In genomic region chr6:68636710-68637470, GRCh38 we compare ENCODE assay signal across 12 cellular contexts. TPM values are rescaled to one million over a fixed set of nuclear protein-coding genes. Genes with fewer than 3 reads are reported as not detected.
DNase-seq lines count a peak whose midpoint lies in the region; ATAC-seq and TF ChIP-seq lines count a peak whose summit lies in the region.
"Had no signal": no experiment of that assay in that cellular context is flagged by ENCODE, and none has a peak within 500 bp of the region (broad histone marks: within the 10 kb centered on the region; RNA-seq: fewer than 3 reads in every experiment).

No MANE protein-coding gene starts in this region.

- H3K4me3 Mint-ChIP-seq in activated CD8-positive, alpha-beta T cell treated with anti-CD3 and anti-CD28 coated beads, Interleukin-2, amount 10 ng/mL, durations not matched to agents 7 days and 5 days, result no peak overlapping the region

- no peaks in the 10 kb centered on the region for H3F3A ChIP-seq in PC-3 (ENCODE audit: low read length, unreplicated experiment)

- no peaks in the 10 kb centered on the region for H3K9me3 Mint-ChIP-seq in activated CD8-positive, alpha-beta T cell treated with anti-CD3 and anti-CD28 coated beads, Interleukin-2, amount 10 ng/mL, durations not matched to agents 7 days and 5 days (ENCODE audit: insufficient read depth)

- H3K27me3 Mint-ChIP-seq in activated CD8-positive, alpha-beta T cell treated with anti-CD3 and anti-CD28 coated beads, Interleukin-2, amount 10 ng/mL, durations not matched to agents 7 days and 5 days (ENCODE audit: low read depth), result peaks cover 44% of the 10 kb centered on the region

- no peaks in the 10 kb centered on the region for H3K36me3 Mint-ChIP-seq in activated CD8-positive, alpha-beta T cell treated with anti-CD3 and anti-CD28 coated beads, Interleukin-2, amount 10 ng/mL, durations not matched to agents 7 days and 5 days (ENCODE audit: low read depth)

- no peaks in the 10 kb centered on the region for H3K79me2 ChIP-seq in PC-3 (ENCODE audit: low read length)

- no peak overlapping the region for H3K27ac ChIP-seq in PC-3 (ENCODE audit: low read length)
- H3K27ac ChIP-seq in effector memory CD4-positive, alpha-beta T cell (ENCODE audit: insufficient read depth, low read length, poor library complexity, severe bottlenecking), result no peak overlapping the region

- H3K27me3 ChIP-seq in BE2C (no peaks in the 10 kb centered on the region), PC-3 (ENCODE audit: low read length) (peaks cover 77% of the 10 kb centered on the region)
- H3K27me3 ChIP-seq in effector memory CD4-positive, alpha-beta T cell (replicated peaks; ENCODE audit: control insufficient read depth, insufficient read depth, low read length, poor library complexity, severe bottlenecking), result no peaks in the 10 kb centered on the region

- no peak overlapping the region for H3K27ac Mint-ChIP-seq in activated CD8-positive, alpha-beta T cell treated with anti-CD3 and anti-CD28 coated beads, Interleukin-2, amount 10 ng/mL, durations not matched to agents 7 days and 5 days

- DNase-seq in BE2C, result no peak
- DNase-seq in PC-3, result no peak
- DNase-seq in fibroblast of pulmonary artery (ENCODE audit: low read depth), result no peak
- peak; percentile 66 for DNase-seq in pons (ENCODE audit: low spot score)
- DNase-seq in effector memory CD4-positive, alpha-beta T cell, result no peak
- DNase-seq in stimulated activated CD4-positive, alpha-beta T cell treated with anti-CD3 and anti-CD28 coated beads, Interleukin-4, amount 100 ng/mL, for 4 hours, result no peak
- DNase-seq in activated CD8-positive, alpha-beta T cell treated with anti-CD3 and anti-CD28 coated beads, Interleukin-2, amount 10 ng/mL, durations not matched to agents 7 days and 5 days, result no peak
- DNase-seq: activated T-cell treated with anti-CD3 and anti-CD28 coated beads for 4 hours; amniotic stem cell; SHP77; stimulated activated CD4-positive, alpha-beta T cell treated with anti-CD3 and anti-CD28 coated beads, Interleukin-12 subunit alpha, Interleukin-12 subunit beta, amount 100 ng/mL, for 4 hours had no signal

- peaks cover 19% of the 10 kb centered on the region for H3K4me1 ChIP-seq in BE2C
- H3K4me1 ChIP-seq in PC-3 (ENCODE audit: insufficient read depth, low read length), result no peaks in the 10 kb centered on the region
- no peaks in the 10 kb centered on the region for H3K4me1 ChIP-seq in effector memory CD4-positive, alpha-beta T cell (ENCODE audit: control insufficient read depth, insufficient read depth, low read length, poor library complexity, severe bottlenecking)

- no TSS peak for BruUV-seq in PC-3 (replicated peaks; lab: Mats Ljungman, UMichigan)

- peak overlapping the region; percentile 89 for H3K4me3 ChIP-seq in BE2C (ENCODE audit: low read depth, low read length)
- no peak overlapping the region; the same call in 1 of the 2 replicates for H3K4me3 ChIP-seq in PC-3 (ENCODE audit: low read length)
- H3K4me3 ChIP-seq in fibroblast of pulmonary artery (replicated peaks; ENCODE audit: low read depth, low read length), result peak overlapping the region; percentile 69
- no peak overlapping the region for H3K4me3 ChIP-seq in effector memory CD4-positive, alpha-beta T cell (ENCODE audit: insufficient read depth, low read depth, low read length, poor library complexity, severe bottlenecking)

- H3K9me3 ChIP-seq in BE2C, result no peaks in the 10 kb centered on the region
- H3K9me3 ChIP-seq in PC-3 (ENCODE audit: low read length), result no peaks in the 10 kb centered on the region
- H3K9me3 ChIP-seq in effector memory CD4-positive, alpha-beta T cell (ENCODE audit: control insufficient read depth, low read length), result no peaks in the 10 kb centered on the region

- TF ChIP-seq CTCF in BE2C (IDR thresholded peaks at IDR 0.05; ENCODE audit: low read depth, low read length), result no peak
- TF ChIP-seq CTCF in PC-3 (conservative IDR thresholded peaks at IDR 0.05; ENCODE audit: low read depth, low read length), result no peak
- TF ChIP-seq CTCF in fibroblast of pulmonary artery (IDR thresholded peaks at IDR 0.05; ENCODE audit: low read length, missing control alignments), result no peak

- peaks cover 19% of the 10 kb centered on the region for H3K4me1 Mint-ChIP-seq in activated CD8-positive, alpha-beta T cell treated with anti-CD3 and anti-CD28 coated beads, Interleukin-2, amount 10 ng/mL, durations not matched to agents 7 days and 5 days (ENCODE audit: low read depth)

- H3K9ac ChIP-seq in PC-3 (ENCODE audit: low read length), result no peak overlapping the region

- ATAC-seq in PC-3 (no peak), HG03460 (IDR thresholded peaks at IDR 0.05; ENCODE audit: unreplicated experiment) (no peak)
- ATAC-seq in activated CD8-positive, alpha-beta T cell treated with anti-CD3 and anti-CD28 coated beads, Interleukin-2, amount 10 ng/mL, durations not matched to agents 7 days and 5 days, result no peak

- H3K9me2 ChIP-seq in PC-3 (replicated peaks; ENCODE audit: low read length), result no peaks in the 10 kb centered on the region

- CTCF ChIA-PET in PC-3 (lab: Charles Lee), result interaction anchor here (0.6 kb wide), 2 partner anchors 59 to 293 kb away, joined by 3 read pairs; no protein-coding TSS in a partner anchor
- CTCF ChIA-PET in activated CD8-positive, alpha-beta T cell treated with anti-CD3 and anti-CD28 coated beads, Interleukin-2, amount 10 ng/mL, durations not matched to agents 7 days and 5 days (lab: Charles Lee), result interaction anchor here (0.6 to 1.1 kb wide), 3 partner anchors 136 to 1472 kb away, joined by 3 read pairs; no protein-coding TSS in a partner anchor

- H3K4me2 ChIP-seq in PC-3 (ENCODE audit: low read length), result peak overlapping the region; percentile 28; the same call in 1 of the 2 replicates

- H4K20me1 ChIP-seq in PC-3 (ENCODE audit: low read length), result no peaks in the 10 kb centered on the region

- POLR2A ChIA-PET in PC-3 (lab: Charles Lee; ENCODE audit: unreplicated experiment), result no interaction called here
- POLR2A ChIA-PET in activated CD8-positive, alpha-beta T cell treated with anti-CD3 and anti-CD28 coated beads, Interleukin-2, amount 10 ng/mL, durations not matched to agents 7 days and 5 days (lab: Charles Lee), result no interaction called here

- no peak overlapping the region for H2AFZ ChIP-seq in PC-3 (ENCODE audit: low read length)

- H3K36me3 ChIP-seq in BE2C, result peaks cover 15% of the 10 kb centered on the region
- H3K36me3 ChIP-seq in PC-3 (ENCODE audit: low read depth, low read length), result no peaks in the 10 kb centered on the region
- H3K36me3 ChIP-seq in effector memory CD4-positive, alpha-beta T cell (ENCODE audit: control insufficient read depth, insufficient read depth, low read length), result no peaks in the 10 kb centered on the region

- intact Hi-C loops in PC-3 (cut with micrococcal nuclease), result loop anchor here (1.0 to 5.0 kb wide), 2 partner anchors 65 to 1470 kb away; no protein-coding TSS in a partner anchor

RNA-seq across cellular contexts. Expression of gene ADGRB3, which starts 1.8 kb away (rescaled TPM):
- polyA plus RNA-seq in BE2C (2012; ENCODE audit: insufficient read depth, insufficient read length, low read depth), result 32.3 TPM
- total RNA-seq in PC-3 (2014; rRNA removed), result 0.11 and 0.23 TPM in 2 replicates
- not detected for total RNA-seq in activated CD8-positive, alpha-beta T cell treated with anti-CD3 and anti-CD28 coated beads, Interleukin-2, amount 10 ng/mL, durations not matched to agents 7 days and 5 days

Comparison
In these comparisons a context has a peak if more than half of its experiments do, and no peak if none do; other contexts are left out.
1. H3K4me3 ChIP-seq: peak in BE2C (single experiment) and fibroblast of pulmonary artery (single experiment); none in PC-3 (single experiment) and effector memory CD4-positive, alpha-beta T cell (single experiment).